Comparison of ENCODE assay signal across 2 cellular contexts in the genomic region with DNA sequence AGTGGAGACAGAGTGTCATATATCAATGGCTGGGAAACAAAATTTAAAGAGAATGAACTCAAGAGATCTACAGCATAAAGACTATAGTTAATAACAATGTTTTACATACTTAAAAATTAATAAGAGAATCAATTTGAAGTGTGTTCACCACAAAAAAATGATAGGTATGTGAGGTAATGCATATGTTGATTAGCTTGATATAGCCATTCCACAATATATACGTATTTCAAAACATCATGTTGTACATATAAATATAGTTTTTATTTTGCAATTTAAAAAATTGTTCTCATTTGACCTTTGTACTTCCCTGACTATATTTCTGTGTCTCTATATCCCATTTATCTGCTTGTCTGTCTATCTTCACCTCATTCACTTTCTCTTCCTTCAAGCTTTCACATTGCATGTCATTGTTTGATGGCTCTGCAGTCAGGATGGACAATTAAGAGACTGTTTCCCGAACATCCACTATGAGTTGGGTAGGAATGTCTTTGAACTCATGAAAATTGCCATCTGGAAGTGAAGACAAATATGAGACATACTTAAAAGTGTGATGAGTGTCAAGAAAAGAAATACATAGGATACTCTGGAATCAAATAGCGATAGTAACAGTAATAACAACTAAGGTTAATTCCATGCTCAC.
TF ChIP-seq lines count a peak whose summit lies in the region.

No MANE protein-coding gene starts in this region.

TF ChIP-seq in IMR-90, 13 proteins besides CTCF, POLR2A, EP300 and RAD21:
- TF ChIP-seq FOS (IDR thresholded peaks at IDR 0.05; ENCODE audit: low read depth, low read length) (no peak), MAFK (IDR thresholded peaks at IDR 0.05; ENCODE audit: low read depth, low read length) (no peak), USF2 (IDR thresholded peaks at IDR 0.05; ENCODE audit: low read depth, low read length) (no peak), RCOR1 (IDR thresholded peaks at IDR 0.05; ENCODE audit: insufficient replicate concordance, low read length) (no peak), SMC3 (IDR thresholded peaks at IDR 0.05; ENCODE audit: low read depth, low read length) (no peak), CEBPB (IDR thresholded peaks at IDR 0.05; ENCODE audit: low read depth, low read length) (no peak), MXI1 (IDR thresholded peaks at IDR 0.05; ENCODE audit: borderline replicate concordance, low read depth, low read length) (no peak), NFE2L2 (IDR thresholded peaks at IDR 0.05; ENCODE audit: low read depth, low read length) (no peak), MAZ (IDR thresholded peaks at IDR 0.05; ENCODE audit: borderline replicate concordance, low read depth, low read length) (no peak)

TF ChIP-seq in GM12891, 5 proteins besides CTCF, POLR2A, EP300 and RAD21:
- TF ChIP-seq SPI1 (IDR thresholded peaks at IDR 0.05; ENCODE audit: low read depth, low read length) (no peak), PAX5 (IDR thresholded peaks at IDR 0.05; ENCODE audit: insufficient read depth, low read length, severe bottlenecking) (no peak), TAF1 (IDR thresholded peaks at IDR 0.05; ENCODE audit: low read depth, low read length) (no peak), POLR2AphosphoS5 (IDR thresholded peaks at IDR 0.05; ENCODE audit: low read depth, low read length) (no peak), POU2F2 (IDR thresholded peaks at IDR 0.05; ENCODE audit: low read depth, low read length) (no peak)
